ENCODE assay signal across 8 cellular contexts in genomic region chr16:47460755-47461597, GRCh38.
DNase-seq lines count a peak whose midpoint lies in the region; ATAC-seq and TF ChIP-seq lines count a peak whose summit lies in the region.

ITFG1 (minus strand) TSS chr16:47461063; CDS start chr16:47461045, 18 bp downstream.
PHKB (plus strand) TSS chr16:47461331; CDS start chr16:47461351, 20 bp downstream.

- H3K36me3 ChIP-seq in BLaER1 = peaks cover 23% of the 10 kb centered on the region

- TF ChIP-seq POLR2A in GM19193 (IDR thresholded peaks at IDR 0.05; ENCODE audit: extremely low read depth, insufficient read depth, insufficient read length) = peak; percentile 89

- H4K20me1 ChIP-seq in BLaER1 = no peaks in the 10 kb centered on the region

- H3K27me3 ChIP-seq in BLaER1 = no peaks in the 10 kb centered on the region

- DNase-seq in NCI-H526 treated with DMSO at 0.1 percent for 48 hours (lab: John Stamatoyannopoulos, UW) = peak; percentile 78
- peak; percentile 95 for DNase-seq in activated CD4-positive, alpha-beta T cell treated with anti-CD3 and anti-CD28 coated beads, Interleukin-2, amount 50 U/mL, for 1 hour
- peak; percentile 17 for DNase-seq in cortex of kidney (lab: John Stamatoyannopoulos, UW)
- peak; percentile 98 for DNase-seq in left kidney (ENCODE audit: low read depth, low spot score)
- peak; percentile 93 for DNase-seq in stimulated activated CD4-positive, alpha-beta T cell treated with anti-CD3 and anti-CD28 coated beads, Interleukin-1b, Interleukin-23, amount 100 ng/mL, for 48 hours

- H3K4me1 ChIP-seq in BLaER1 = peaks cover 68% of the 10 kb centered on the region

- peak within 1 kb of the TSS; percentile 97 for H3K9ac ChIP-seq in BLaER1

- no peaks in the 10 kb centered on the region for H3K9me3 ChIP-seq in BLaER1

- peak within 1 kb of the TSS; percentile 95 for H3K27ac ChIP-seq in BLaER1

- H3K4me2 ChIP-seq in BLaER1 = peak within 1 kb of the TSS; percentile 97

- peak within 1 kb of the TSS; percentile 89 for H3K4me3 ChIP-seq in BLaER1

- peak; percentile 80 for ATAC-seq in HG03432 (IDR thresholded peaks at IDR 0.05; ENCODE audit: unreplicated experiment)

Comparison
In these comparisons a context has a peak if more than half of its experiments do, and no peak if none do; other contexts are left out.
1. Peak in every context shown above with its lines: DNase-seq, ATAC-seq, H3K4me3 ChIP-seq and H3K27ac ChIP-seq.
2. DNase-seq: peak in every context shown above with its lines; median percentile 98 in left kidney; 95 in activated CD4-positive, alpha-beta T cell treated with anti-CD3 and anti-CD28 coated beads, Interleukin-2, amount 50 U/mL, for 1 hour; 93 in stimulated activated CD4-positive, alpha-beta T cell treated with anti-CD3 and anti-CD28 coated beads, Interleukin-1b, Interleukin-23, amount 100 ng/mL, for 48 hours; 78 in NCI-H526 treated with DMSO at 0.1 percent for 48 hours; 17 in cortex of kidney.